ENCODE assay signal across 8 cellular contexts in genomic region chr1:28887418-28887834, GRCh38. TPM values are rescaled to one million over a fixed set of nuclear protein-coding genes. Genes with fewer than 3 reads are reported as not detected.
DNase-seq lines count a peak whose midpoint lies in the region; ATAC-seq and TF ChIP-seq lines count a peak whose summit lies in the region.

No MANE protein-coding gene starts in this region.

- peak overlapping the region; percentile 94 for H3K4me3 Mint-ChIP-seq in type B pancreatic cell

- TF ChIP-seq CTCF in AG04449 (IDR thresholded peaks at IDR 0.05; ENCODE audit: insufficient read depth, low read length, missing control alignments) (no peak), mucosa of descending colon (IDR thresholded peaks at IDR 0.05) (no peak), type B pancreatic cell (conservative IDR thresholded peaks at IDR 0.05) (no peak)

- no peak overlapping the region for H3K27ac ChIP-seq in ectodermal cell (ENCODE audit: insufficient read depth, low read depth, low read length, poor library complexity, severe bottlenecking)

- intact Hi-C loops in mucosa of descending colon (cut with DNase I, micrococcal nuclease): loop anchor here in 1 of 2 donors (5.0 kb wide), 1 partner anchor 315 kb away; no protein-coding TSS in a partner anchor

- CTCF ChIA-PET in AG04449 (lab: Yijun Ruan, JAX): interaction anchor here (1.0 to 3.3 kb wide), 5 partner anchors 9 to 153 kb away, joined by 3 to 44 read pairs (median 5); no protein-coding TSS in a partner anchor

- H3K36me3 ChIP-seq in H7 (replicated peaks; ENCODE audit: control insufficient read depth, insufficient read depth, low read length) (no peaks in the 10 kb centered on the region), ectodermal cell (ENCODE audit: control insufficient read depth, insufficient read depth, low read length) (no peaks in the 10 kb centered on the region), mucosa of descending colon (ENCODE audit: low read depth) (no peaks in the 10 kb centered on the region)

- 0 to 1% methylated on average over 41 of the region's 41 CpGs for WGBS in ectodermal cell, 2 experiments

- DNase-seq in AG04449 (ENCODE audit: low read depth, low spot score) (no peak), H7 (peak; percentile 87), mucosa of descending colon (peak; percentile 35 to 74 (median 67)), type B pancreatic cell (ENCODE audit: extremely low spot score, unreplicated experiment) (no peak), NOMO-1 treated with dmso at 0.1 percent for 144 hours (lab: John Stamatoyannopoulos, UW; ENCODE audit: unreplicated experiment) (no peak)
- DNase-seq in activated CD4-positive, alpha-beta T cell treated with anti-CD3 and anti-CD28 coated beads for 48 hours: peak; percentile 37

- peaks cover 9% of the 10 kb centered on the region for H3K27me3 ChIP-seq in H7 (ENCODE audit: control insufficient read depth, insufficient read depth, low read length)
- H3K27me3 ChIP-seq in ectodermal cell (ENCODE audit: control insufficient read depth, insufficient read depth, low read length, poor library complexity, severe bottlenecking): peaks cover 35% of the 10 kb centered on the region

- peak overlapping the region; percentile 86 for H3K27ac Mint-ChIP-seq in type B pancreatic cell

- no peaks in the 10 kb centered on the region for H3K36me3 Mint-ChIP-seq in type B pancreatic cell

- H3K27me3 Mint-ChIP-seq in type B pancreatic cell: peaks cover 17% of the 10 kb centered on the region

- POLR2A ChIA-PET in AG04449 (lab: Yijun Ruan, JAX): interaction anchor here (0.6 kb wide), 1 partner anchor 85 kb away, joined by 4 read pairs; no protein-coding TSS in a partner anchor

- peaks cover 23% of the 10 kb centered on the region for H3K4me1 Mint-ChIP-seq in type B pancreatic cell (ENCODE audit: unreplicated experiment)

- peak overlapping the region; percentile 87 for H3K4me3 ChIP-seq in AG04449 (ENCODE audit: low read depth, low read length)
- H3K4me3 ChIP-seq in H7 (ENCODE audit: insufficient read depth, low read depth, low read length): peak overlapping the region; percentile 85
- H3K4me3 ChIP-seq in ectodermal cell (ENCODE audit: insufficient read depth, low read depth, low read length): peak overlapping the region; percentile 75
- peak overlapping the region; percentile 94 for H3K4me3 ChIP-seq in mucosa of descending colon

- no peaks in the 10 kb centered on the region for H3K9me3 Mint-ChIP-seq in type B pancreatic cell

- no peaks in the 10 kb centered on the region for H3K9me3 ChIP-seq in ectodermal cell (ENCODE audit: control insufficient read depth, low read length)
- no peaks in the 10 kb centered on the region for H3K9me3 ChIP-seq in mucosa of descending colon

- ATAC-seq in mucosa of descending colon (peak; percentile 33), GM18498 (IDR thresholded peaks at IDR 0.05; ENCODE audit: unreplicated experiment) (no peak)

- H3K4me1 ChIP-seq in ectodermal cell (ENCODE audit: control insufficient read depth, insufficient read depth, low read length) (peaks cover 14% of the 10 kb centered on the region), mucosa of descending colon (ENCODE audit: low read depth) (peaks cover 20% of the 10 kb centered on the region)

RNA-seq across cellular contexts. Expression of gene EPB41, which starts 26.9 kb away (rescaled TPM):
- total RNA-seq in H7 (2014; rRNA removed; shearing (Covaris generic)): 58.7 and 79.7 TPM in 2 replicates
- 138 TPM for polyA plus RNA-seq in ectodermal cell (2013, experiment 1 of 4)
- polyA plus RNA-seq in ectodermal cell (2013, experiment 2 of 4): 134 TPM
- polyA plus RNA-seq in ectodermal cell (2013, experiment 3 of 4): 91.7 TPM
- 89.4 TPM for polyA plus RNA-seq in ectodermal cell (2013, experiment 4 of 4)
- total RNA-seq in mucosa of descending colon (10 to 100 TPM; 45.8 to 82.2 (median 76.3) TPM), type B pancreatic cell (ENCODE audit: low replicate concordance) (76.1 and 82.9 TPM in 2 replicates)

Comparison
In these comparisons a context has a peak if more than half of its experiments do, and no peak if none do; other contexts are left out.
1. DNase-seq: peak in H7 (single experiment), activated CD4-positive, alpha-beta T cell treated with anti-CD3 and anti-CD28 coated beads for 48 hours (single experiment) and mucosa of descending colon (3 of 3); none in AG04449 (single experiment), type B pancreatic cell (single experiment) and NOMO-1 treated with dmso at 0.1 percent for 144 hours (single experiment).
2. Peak in every context shown above with its lines, with median percentiles within 50 percentile points of each other: H3K4me3 ChIP-seq.